Comparison of ENCODE assay signal across 18 cellular contexts in genomic region chr2:8437228-8437948, GRCh38.
DNase-seq lines count a peak whose midpoint lies in the region; ATAC-seq and TF ChIP-seq lines count a peak whose summit lies in the region.
"Had no signal": no experiment of that assay in that cellular context is flagged by ENCODE, and none has a peak within 500 bp of the region (broad histone marks: within the 10 kb centered on the region; RNA-seq: fewer than 3 reads in every experiment).

No MANE protein-coding gene starts in this region.

- H3K36me3 Mint-ChIP-seq in naive thymus-derived CD4-positive, alpha-beta T cell = peaks cover 0 to 22% (median 0%) of the 10 kb centered on the region in 5 donors
- H3K36me3 Mint-ChIP-seq in mesothelial cell of epicardium = no peaks in the 10 kb centered on the region

- no peak overlapping the region for H3K27ac ChIP-seq in RWPE2 (ENCODE audit: poor library complexity, severe bottlenecking)
- H3K27ac ChIP-seq in naive thymus-derived CD4-positive, alpha-beta T cell (ENCODE audit: low read depth, low read length) = no peak overlapping the region
- H3K27ac ChIP-seq: gastroesophageal sphincter, parathyroid adenoma, skin epidermis had no signal

- peaks cover 0 to 13% (median 0%) of the 10 kb centered on the region in 5 donors for H3K27me3 Mint-ChIP-seq in naive thymus-derived CD4-positive, alpha-beta T cell
- no peaks in the 10 kb centered on the region for H3K27me3 Mint-ChIP-seq in mesothelial cell of epicardium (ENCODE audit: low read depth)
- H3K27me3 Mint-ChIP-seq: CD8-positive, alpha-beta memory T cell had no signal

- no peak overlapping the region for H3K4me3 ChIP-seq in RWPE2 (ENCODE audit: severe bottlenecking)
- H3K4me3 ChIP-seq in naive thymus-derived CD4-positive, alpha-beta T cell (ENCODE audit: low read length) = no peak overlapping the region
- H3K4me3 ChIP-seq: gastroesophageal sphincter, skin epidermis had no signal

- intact Hi-C loops in left ventricle myocardium superior (cut with micrococcal nuclease) = no loop called here
- intact Hi-C loops in naive thymus-derived CD4-positive, alpha-beta T cell (cut with micrococcal nuclease) = no loop called here

- no peak overlapping the region for H3K27ac Mint-ChIP-seq in naive thymus-derived CD4-positive, alpha-beta T cell
- no peak overlapping the region for H3K27ac Mint-ChIP-seq in mesothelial cell of epicardium
- H3K27ac Mint-ChIP-seq: activated naive CD4-positive, alpha-beta T cell treated with anti-CD3 and anti-CD28 coated beads for 36 hours; H9 had no signal

- H3K4me3 Mint-ChIP-seq in naive thymus-derived CD4-positive, alpha-beta T cell = no peak overlapping the region
- no peak overlapping the region for H3K4me3 Mint-ChIP-seq in mesothelial cell of epicardium
- H3K4me3 Mint-ChIP-seq: activated naive CD4-positive, alpha-beta T cell treated with anti-CD3 and anti-CD28 coated beads for 36 hours; CD8-positive, alpha-beta memory T cell; H9 had no signal

- H3K4me1 ChIP-seq in RWPE2 (ENCODE audit: insufficient read depth, poor library complexity, severe bottlenecking) = no peaks in the 10 kb centered on the region
- peaks cover 4 to 19% of the 10 kb centered on the region in 2 donors for H3K4me1 ChIP-seq in naive thymus-derived CD4-positive, alpha-beta T cell (ENCODE audit: control insufficient read depth in 2 of 2, insufficient read depth in 2 of 2, low read length in 2 of 2)
- H3K4me1 ChIP-seq: gastroesophageal sphincter had no signal

- TF ChIP-seq CTCF in RWPE2 (IDR thresholded peaks at IDR 0.05; ENCODE audit: poor library complexity, severe bottlenecking) (no peak), mesothelial cell of epicardium (IDR thresholded peaks at IDR 0.05; ENCODE audit: unreplicated experiment) (no peak)

- peaks cover 6 to 42% (median 13%) of the 10 kb centered on the region in 7 donors for H3K4me1 Mint-ChIP-seq in naive thymus-derived CD4-positive, alpha-beta T cell
- H3K4me1 Mint-ChIP-seq in mesothelial cell of epicardium = peaks cover 10% of the 10 kb centered on the region

- CTCF ChIA-PET in naive thymus-derived CD4-positive, alpha-beta T cell (lab: Charles Lee) = interaction anchor here (0.6 kb wide), 1 partner anchor 1234 kb away, joined by 3 read pairs; no protein-coding TSS in a partner anchor

- peaks cover 0 to 3% (median 0%) of the 10 kb centered on the region in 11 donors for H3K9me3 Mint-ChIP-seq in naive thymus-derived CD4-positive, alpha-beta T cell
- H3K9me3 Mint-ChIP-seq in mesothelial cell of epicardium = no peaks in the 10 kb centered on the region
- H3K9me3 Mint-ChIP-seq: activated naive CD4-positive, alpha-beta T cell treated with anti-CD3 and anti-CD28 coated beads for 36 hours; CD8-positive, alpha-beta memory T cell had no signal

- POLR2A ChIA-PET in naive thymus-derived CD4-positive, alpha-beta T cell (lab: Charles Lee) = no interaction called here

- ATAC-seq in RWPE2 (ENCODE audit: low read depth) (peak; percentile 50; the same call in 2 of the 3 replicates), left ventricle myocardium superior (peak; percentile 64)
- ATAC-seq in naive thymus-derived CD4-positive, alpha-beta T cell = no peak
- ATAC-seq: gastroesophageal sphincter had no signal

- DNase-seq in AG08396 (ENCODE audit: low spot score) (peak; percentile 39), EH (ENCODE audit: low read depth) (peak; percentile 36), RWPE2 (ENCODE audit: low spot score) (no peak), left ventricle myocardium superior (no peak), mesothelial cell of epicardium (ENCODE audit: low spot score in 2 of 2, unreplicated experiment in 2 of 2) (no peak)
- DNase-seq in naive thymus-derived CD4-positive, alpha-beta T cell = no peak
- no peak for DNase-seq in effector CD8-positive, alpha-beta T cell (lab: John Stamatoyannopoulos, UW)
- DNase-seq: activated CD4-positive, alpha-beta T cell treated with anti-CD3 and anti-CD28 coated beads for 48 hours; activated naive CD4-positive, alpha-beta T cell treated with anti-CD3 and anti-CD28 coated beads for 36 hours; activated T-cell treated with anti-CD3 and anti-CD28 coated beads, Interleukin-2, amount 50 U/mL, for 1 hour; CD8-positive, alpha-beta memory T cell; H9; NCI-H2107; stimulated activated CD4-positive, alpha-beta T cell treated with anti-CD3 and anti-CD28 coated beads, Interleukin-2, amount 100 ng/mL, for 48 hours; SW 1271 had no signal

- no peaks in the 10 kb centered on the region for H3K27me3 ChIP-seq in RWPE2 (ENCODE audit: insufficient read depth, poor library complexity, severe bottlenecking)
- no peaks in the 10 kb centered on the region for H3K27me3 ChIP-seq in naive thymus-derived CD4-positive, alpha-beta T cell (ENCODE audit: control insufficient read depth in 2 of 2, insufficient read depth in 2 of 2, low read length in 2 of 2)
- H3K27me3 ChIP-seq: gastroesophageal sphincter had no signal

- H3K36me3 ChIP-seq in RWPE2 (ENCODE audit: low read depth) = no peaks in the 10 kb centered on the region
- H3K36me3 ChIP-seq in naive thymus-derived CD4-positive, alpha-beta T cell (ENCODE audit: control insufficient read depth in 2 of 3, insufficient read depth in 3 of 3, low read length in 3 of 3) = no peaks in the 10 kb centered on the region
- H3K36me3 ChIP-seq: gastroesophageal sphincter had no signal

- no peaks in the 10 kb centered on the region for H3K9me3 ChIP-seq in RWPE2 (ENCODE audit: severe bottlenecking)
- no peaks in the 10 kb centered on the region for H3K9me3 ChIP-seq in naive thymus-derived CD4-positive, alpha-beta T cell (ENCODE audit: control insufficient read depth in 2 of 3, low read length in 3 of 3)
- H3K9me3 ChIP-seq: gastroesophageal sphincter had no signal

Comparison
In these comparisons a context has a peak if more than half of its experiments do, and no peak if none do; other contexts are left out.
1. DNase-seq: peak in AG08396 (single experiment) and EH (single experiment); none in RWPE2 (single experiment), left ventricle myocardium superior (single experiment), naive thymus-derived CD4-positive, alpha-beta T cell (0 of 9), effector CD8-positive, alpha-beta T cell (single experiment) and mesothelial cell of epicardium (0 of 2).